Comparison of ENCODE assay signal across 1 cellular context in the genomic region with DNA sequence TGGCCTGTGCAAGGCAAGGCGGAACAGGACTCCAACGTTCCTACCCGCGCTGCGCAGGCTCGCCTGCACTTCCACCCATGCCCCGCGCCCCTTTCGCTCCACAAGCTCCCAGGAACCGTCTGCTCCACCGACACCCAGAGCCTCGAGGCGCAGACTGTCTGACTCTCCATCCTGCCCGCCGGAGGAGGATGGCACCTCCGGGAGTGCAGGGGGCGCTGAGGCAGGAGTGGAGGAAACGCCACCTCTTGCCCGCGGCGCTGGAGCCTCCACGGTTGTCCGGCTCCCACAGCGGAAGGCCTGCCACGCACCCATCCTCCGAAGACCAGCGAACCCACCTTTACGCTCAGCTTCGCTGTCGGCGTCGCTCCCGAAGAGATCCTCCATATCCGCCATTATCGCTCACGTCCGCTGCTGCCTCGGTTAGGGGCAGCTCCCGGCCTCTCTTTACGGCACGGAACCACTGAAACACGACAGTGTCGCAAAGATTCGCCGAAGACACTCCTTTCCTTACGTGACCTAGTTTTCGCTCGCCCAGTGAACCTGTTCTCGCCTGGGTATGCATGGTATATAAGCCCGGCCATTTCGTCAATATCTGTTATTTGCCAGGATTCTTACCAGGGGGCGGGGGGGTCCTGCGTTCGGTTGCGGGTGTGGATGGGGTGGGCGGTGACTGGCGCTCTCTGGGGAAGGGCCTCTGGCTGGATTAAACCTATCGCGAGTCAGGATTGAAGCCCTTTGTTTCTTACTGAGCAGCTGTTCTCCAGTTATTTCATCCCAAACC.
A peak's percentile ranks its signal among the peaks of the same experiment; 100 is the strongest.
TF ChIP-seq lines count a peak whose summit lies in the region.

Gene LEO1, minus strand, starts transcription at position 426 of the 781 bp plus-strand sequence. Its CDS starts 33 bp downstream, at position 393.

TF ChIP-seq in WTC11, 78 proteins besides CTCF, POLR2A, EP300 and RAD21 (continued from another document and continues in another):
- no peak for TF ChIP-seq ATF3 (CRISPR knock-in tag; conservative IDR thresholded peaks at IDR 0.05)
- no peak for TF ChIP-seq PREB (CRISPR knock-in tag; IDR thresholded peaks at IDR 0.05; ENCODE audit: borderline replicate concordance)
- TF ChIP-seq NR2C2 (CRISPR knock-in tag; IDR thresholded peaks at IDR 0.05), result no peak
- no peak; the same call in 1 of the 2 replicates for TF ChIP-seq ETV6 (CRISPR knock-in tag; IDR thresholded peaks at IDR 0.05)
- TF ChIP-seq TCF7 (CRISPR knock-in tag; IDR thresholded peaks at IDR 0.05; ENCODE audit: low read depth), result no peak
- no peak for TF ChIP-seq CDX4 (CRISPR knock-in tag; IDR thresholded peaks at IDR 0.05; ENCODE audit: borderline replicate concordance)
- TF ChIP-seq TEAD1 (CRISPR knock-in tag; IDR thresholded peaks at IDR 0.05), result peak; percentile 82
- 0 out of 2 replicates have a peak, but pooled peaks have one; percentile 9 for TF ChIP-seq ZNF121 (CRISPR knock-in tag; IDR thresholded peaks at IDR 0.05)
- no peak for TF ChIP-seq NR1H2 (CRISPR knock-in tag; IDR thresholded peaks at IDR 0.05)
- TF ChIP-seq, protein P1, sequence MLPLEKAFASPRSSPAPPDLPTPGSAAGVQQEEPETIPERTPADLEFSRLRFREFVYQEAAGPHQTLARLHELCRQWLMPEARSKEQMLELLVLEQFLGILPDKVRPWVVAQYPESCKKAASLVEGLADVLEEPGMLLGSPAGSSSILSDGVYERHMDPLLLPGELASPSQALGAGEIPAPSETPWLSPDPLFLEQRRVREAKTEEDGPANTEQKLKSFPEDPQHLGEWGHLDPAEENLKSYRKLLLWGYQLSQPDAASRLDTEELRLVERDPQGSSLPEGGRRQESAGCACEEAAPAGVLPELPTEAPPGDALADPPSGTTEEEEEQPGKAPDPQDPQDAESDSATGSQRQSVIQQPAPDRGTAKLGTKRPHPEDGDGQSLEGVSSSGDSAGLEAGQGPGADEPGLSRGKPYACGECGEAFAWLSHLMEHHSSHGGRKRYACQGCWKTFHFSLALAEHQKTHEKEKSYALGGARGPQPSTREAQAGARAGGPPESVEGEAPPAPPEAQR (CRISPR knock-in tag; IDR thresholded peaks at IDR 0.05), result no peak
- no peak for TF ChIP-seq GTF2I (CRISPR knock-in tag; conservative IDR thresholded peaks at IDR 0.05)
- TF ChIP-seq FOXP1 (CRISPR knock-in tag; IDR thresholded peaks at IDR 0.05; ENCODE audit: borderline replicate concordance), result peak; percentile 77
- TF ChIP-seq ZNF263 (CRISPR knock-in tag; IDR thresholded peaks at IDR 0.05; ENCODE audit: low read depth), result no peak
- no peak for TF ChIP-seq SOX15 (CRISPR knock-in tag; IDR thresholded peaks at IDR 0.05)
- TF ChIP-seq, protein P2, sequence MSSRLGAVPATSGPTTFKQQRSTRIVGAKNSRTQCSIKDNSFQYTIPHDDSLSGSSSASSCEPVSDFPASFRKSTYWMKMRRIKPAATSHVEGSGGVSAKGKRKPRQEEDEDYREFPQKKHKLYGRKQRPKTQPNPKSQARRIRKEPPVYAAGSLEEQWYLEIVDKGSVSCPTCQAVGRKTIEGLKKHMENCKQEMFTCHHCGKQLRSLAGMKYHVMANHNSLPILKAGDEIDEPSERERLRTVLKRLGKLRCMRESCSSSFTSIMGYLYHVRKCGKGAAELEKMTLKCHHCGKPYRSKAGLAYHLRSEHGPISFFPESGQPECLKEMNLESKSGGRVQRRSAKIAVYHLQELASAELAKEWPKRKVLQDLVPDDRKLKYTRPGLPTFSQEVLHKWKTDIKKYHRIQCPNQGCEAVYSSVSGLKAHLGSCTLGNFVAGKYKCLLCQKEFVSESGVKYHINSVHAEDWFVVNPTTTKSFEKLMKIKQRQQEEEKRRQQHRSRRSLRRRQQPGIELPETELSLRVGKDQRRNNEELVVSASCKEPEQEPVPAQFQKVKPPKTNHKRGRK (CRISPR knock-in tag; IDR thresholded peaks at IDR 0.05; ENCODE audit: borderline replicate concordance), result no peak
- TF ChIP-seq JUN (CRISPR knock-in tag; IDR thresholded peaks at IDR 0.05), result peak; percentile 69; the same call in 1 of the 2 replicates
- no peak for TF ChIP-seq ZBTB21 (CRISPR knock-in tag; IDR thresholded peaks at IDR 0.05; ENCODE audit: borderline replicate concordance)
- TF ChIP-seq SP1 (CRISPR knock-in tag; conservative IDR thresholded peaks at IDR 0.05), result peak; percentile 35; the same call in 1 of the 2 replicates
- TF ChIP-seq ZNF317 (CRISPR knock-in tag; IDR thresholded peaks at IDR 0.05; ENCODE audit: borderline replicate concordance, low read depth), result no peak
- TF ChIP-seq, protein P3, sequence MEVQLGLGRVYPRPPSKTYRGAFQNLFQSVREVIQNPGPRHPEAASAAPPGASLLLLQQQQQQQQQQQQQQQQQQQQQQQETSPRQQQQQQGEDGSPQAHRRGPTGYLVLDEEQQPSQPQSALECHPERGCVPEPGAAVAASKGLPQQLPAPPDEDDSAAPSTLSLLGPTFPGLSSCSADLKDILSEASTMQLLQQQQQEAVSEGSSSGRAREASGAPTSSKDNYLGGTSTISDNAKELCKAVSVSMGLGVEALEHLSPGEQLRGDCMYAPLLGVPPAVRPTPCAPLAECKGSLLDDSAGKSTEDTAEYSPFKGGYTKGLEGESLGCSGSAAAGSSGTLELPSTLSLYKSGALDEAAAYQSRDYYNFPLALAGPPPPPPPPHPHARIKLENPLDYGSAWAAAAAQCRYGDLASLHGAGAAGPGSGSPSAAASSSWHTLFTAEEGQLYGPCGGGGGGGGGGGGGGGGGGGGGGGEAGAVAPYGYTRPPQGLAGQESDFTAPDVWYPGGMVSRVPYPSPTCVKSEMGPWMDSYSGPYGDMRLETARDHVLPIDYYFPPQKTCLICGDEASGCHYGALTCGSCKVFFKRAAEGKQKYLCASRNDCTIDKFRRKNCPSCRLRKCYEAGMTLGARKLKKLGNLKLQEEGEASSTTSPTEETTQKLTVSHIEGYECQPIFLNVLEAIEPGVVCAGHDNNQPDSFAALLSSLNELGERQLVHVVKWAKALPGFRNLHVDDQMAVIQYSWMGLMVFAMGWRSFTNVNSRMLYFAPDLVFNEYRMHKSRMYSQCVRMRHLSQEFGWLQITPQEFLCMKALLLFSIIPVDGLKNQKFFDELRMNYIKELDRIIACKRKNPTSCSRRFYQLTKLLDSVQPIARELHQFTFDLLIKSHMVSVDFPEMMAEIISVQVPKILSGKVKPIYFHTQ (CRISPR knock-in tag; IDR thresholded peaks at IDR 0.05), result no peak
- no peak for TF ChIP-seq RORB (CRISPR knock-in tag; IDR thresholded peaks at IDR 0.05)
- TF ChIP-seq ATF2 (CRISPR knock-in tag; IDR thresholded peaks at IDR 0.05; ENCODE audit: borderline replicate concordance, low read depth), result no peak
- TF ChIP-seq MAX (CRISPR knock-in tag; IDR thresholded peaks at IDR 0.05), result peak; percentile 81
- TF ChIP-seq ZNF138 (CRISPR knock-in tag; conservative IDR thresholded peaks at IDR 0.05), result no peak
- peak; percentile 53; the same call in 1 of the 2 replicates for TF ChIP-seq GABPB1 (CRISPR knock-in tag; IDR thresholded peaks at IDR 0.05)
- TF ChIP-seq OVOL2 (CRISPR knock-in tag; IDR thresholded peaks at IDR 0.05; ENCODE audit: borderline replicate concordance), result no peak
- TF ChIP-seq ESRRA (CRISPR knock-in tag; IDR thresholded peaks at IDR 0.05; ENCODE audit: borderline replicate concordance), result no peak
- TF ChIP-seq EMX1 (CRISPR knock-in tag; IDR thresholded peaks at IDR 0.05), result no peak
- peak; percentile 84; the same call in 1 of the 2 replicates for TF ChIP-seq ARID4B (CRISPR knock-in tag; IDR thresholded peaks at IDR 0.05; ENCODE audit: borderline replicate concordance)
- TF ChIP-seq KAT7 (CRISPR knock-in tag; IDR thresholded peaks at IDR 0.05; ENCODE audit: borderline replicate concordance), result peak; percentile 68; the same call in 1 of the 2 replicates
- TF ChIP-seq ZNF532 (CRISPR knock-in tag; IDR thresholded peaks at IDR 0.05; ENCODE audit: borderline replicate concordance), result no peak
- TF ChIP-seq ZNF671 (CRISPR knock-in tag; IDR thresholded peaks at IDR 0.05), result no peak
- TF ChIP-seq ATF1 (CRISPR knock-in tag; IDR thresholded peaks at IDR 0.05), result no peak
- TF ChIP-seq ZNF416 (CRISPR knock-in tag; IDR thresholded peaks at IDR 0.05), result no peak
- TF ChIP-seq PRRX2 (CRISPR knock-in tag; IDR thresholded peaks at IDR 0.05), result no peak
